In genomic region chr5:32308951-32309350, GRCh38 we compare ENCODE assay signal across 17 cellular contexts. TPM values are rescaled to one million over a fixed set of nuclear protein-coding genes. Genes with fewer than 3 reads are reported as not detected.
DNase-seq lines count a peak whose midpoint lies in the region; ATAC-seq and TF ChIP-seq lines count a peak whose summit lies in the region.
"Had no signal": no experiment of that assay in that cellular context is flagged by ENCODE, and none has a peak within 500 bp of the region (broad histone marks: within the 10 kb centered on the region; RNA-seq: fewer than 3 reads in every experiment).

No MANE protein-coding gene starts in this region.

- H3K9me3 ChIP-seq in right atrium auricular region: no peaks in the 10 kb centered on the region
- H3K9me3 ChIP-seq in hepatocyte (ENCODE audit: low read depth): no peaks in the 10 kb centered on the region
- H3K9me3 ChIP-seq: heart right ventricle had no signal

- intact Hi-C loops in cardiac septum (cut with DNase I): no loop called here

- no peaks in the 10 kb centered on the region for H3K9me3 Mint-ChIP-seq in neural crest cell
- H3K9me3 Mint-ChIP-seq: activated CD8-positive, alpha-beta T cell treated with anti-CD3 and anti-CD28 coated beads for 36 hours; activated T-helper 2 cell treated with anti-CD3 and anti-CD28 coated beads, Interferon-gamma antibody, Interleukin-2, Interleukin-4, amounts not matched to agents 10 μg/mL and 5 μg/mL and 100 μg/mL, durations not matched to agents 14 hours and 24 hours and 36 hours; naive thymus-derived CD8-positive, alpha-beta T cell had no signal

- 86% methylated on average over 3 of the region's 3 CpGs for WGBS in hepatocyte (ENCODE audit: low lambda C conversion rate, missing lambda C conversion rate)

- no peak for ATAC-seq in GM19463 (IDR thresholded peaks at IDR 0.05; ENCODE audit: unreplicated experiment)
- ATAC-seq in GM19467 (IDR thresholded peaks at IDR 0.05; ENCODE audit: unreplicated experiment): no peak
- ATAC-seq: activated CD8-positive, alpha-beta T cell treated with anti-CD3 and anti-CD28 coated beads for 36 hours; heart right ventricle; naive thymus-derived CD8-positive, alpha-beta T cell; stimulated activated naive CD8-positive, alpha-beta T cell treated with anti-CD3 and anti-CD28 coated beads, Interleukin-15, Interleukin-2, amounts not matched to agents 100 U/mL and 50 U/mL, for 24 hours had no signal

- H3K79me2 ChIP-seq in hepatocyte: peaks cover 82% of the 10 kb centered on the region

- H3K4me1 Mint-ChIP-seq in neural crest cell: peaks cover 24% of the 10 kb centered on the region

- no peaks in the 10 kb centered on the region for H3K27me3 Mint-ChIP-seq in neural crest cell (ENCODE audit: low read depth)
- H3K27me3 Mint-ChIP-seq: activated CD8-positive, alpha-beta T cell treated with anti-CD3 and anti-CD28 coated beads for 36 hours had no signal

- H4K20me1 ChIP-seq in hepatocyte (ENCODE audit: insufficient read depth, poor library complexity, severe bottlenecking): peaks cover 25% of the 10 kb centered on the region

- peak overlapping the region; percentile 26 to 31 for H3K27ac ChIP-seq in right atrium auricular region
- H3K27ac ChIP-seq in hepatocyte: no peak overlapping the region

- peak overlapping the region; percentile 56 for H3K4me3 Mint-ChIP-seq in neural crest cell
- H3K4me3 Mint-ChIP-seq: activated CD8-positive, alpha-beta T cell treated with anti-CD3 and anti-CD28 coated beads for 36 hours had no signal

- no peaks in the 10 kb centered on the region for H3K9me2 ChIP-seq in hepatocyte (replicated peaks; ENCODE audit: insufficient read depth)

- no peak for DNase-seq in right atrium auricular region (ENCODE audit: low spot score)
- no peak for DNase-seq in cardiac septum (ENCODE audit: low spot score)
- peak; percentile 62 for DNase-seq in dermis blood vessel endothelial cell
- no peak for DNase-seq in neural crest cell (ENCODE audit: low read depth, low spot score)
- no peak for DNase-seq in hepatocyte (ENCODE audit: low spot score)
- no peak for DNase-seq in mucosa of gallbladder (ENCODE audit: low spot score)
- DNase-seq: activated CD8-positive, alpha-beta T cell treated with anti-CD3 and anti-CD28 coated beads for 36 hours; HCEC 1CT; heart right ventricle; naive thymus-derived CD8-positive, alpha-beta T cell; NCI-H2029 treated with DMSO at 0.1 percent for 48 hours; SHP77; stimulated activated naive CD8-positive, alpha-beta T cell treated with anti-CD3 and anti-CD28 coated beads, Interleukin-15, Interleukin-2, amounts not matched to agents 100 U/mL and 50 U/mL, for 24 hours; T1000 had no signal

- H3K27me3 ChIP-seq in right atrium auricular region (no peaks in the 10 kb centered on the region), hepatocyte (no peaks in the 10 kb centered on the region)
- H3K27me3 ChIP-seq: heart right ventricle had no signal

- H3K4me3 ChIP-seq in right atrium auricular region: no peak overlapping the region
- H3K4me3 ChIP-seq in hepatocyte: no peak overlapping the region
- H3K4me3 ChIP-seq: heart right ventricle had no signal

- H3K4me1 ChIP-seq in right atrium auricular region: peaks cover 0 to 54% of the 10 kb centered on the region in 2 donors
- peaks cover 10% of the 10 kb centered on the region for H3K4me1 ChIP-seq in hepatocyte (ENCODE audit: insufficient read depth)

- TF ChIP-seq CTCF in right atrium auricular region (IDR thresholded peaks at IDR 0.05) (no peak), neural crest cell (conservative IDR thresholded peaks at IDR 0.05) (no peak), hepatocyte (IDR thresholded peaks at IDR 0.05; ENCODE audit: poor library complexity) (no peak)

- no peaks in the 10 kb centered on the region for H3K36me3 Mint-ChIP-seq in neural crest cell (ENCODE audit: low read depth)

- no peak overlapping the region for H2AFZ ChIP-seq in hepatocyte

- H3K4me2 ChIP-seq in hepatocyte: no peak overlapping the region

- no peaks in the 10 kb centered on the region for H3K36me3 ChIP-seq in right atrium auricular region
- no peaks in the 10 kb centered on the region for H3K36me3 ChIP-seq in hepatocyte (replicated peaks; ENCODE audit: insufficient read depth, low read depth)

- H3K27ac Mint-ChIP-seq in neural crest cell (ENCODE audit: unreplicated experiment): no peak overlapping the region
- H3K27ac Mint-ChIP-seq: activated CD8-positive, alpha-beta T cell treated with anti-CD3 and anti-CD28 coated beads for 36 hours; activated T-helper 2 cell treated with anti-CD3 and anti-CD28 coated beads, Interferon-gamma antibody, Interleukin-2, Interleukin-4, amounts not matched to agents 10 μg/mL and 5 μg/mL and 100 μg/mL, durations not matched to agents 14 hours and 24 hours and 36 hours had no signal

RNA-seq across cellular contexts. Expression of gene MTMR12, which starts 3.8 kb away (rescaled TPM):
- total RNA-seq in right atrium auricular region: 10 to 100 TPM; 12.6 to 25.5 TPM
- total RNA-seq in cardiac septum: 27.2 TPM
- total RNA-seq in dermis blood vessel endothelial cell: 45.6 and 55.3 TPM in 2 replicates
- total RNA-seq in neural crest cell: 23.5 and 28.1 TPM in 2 replicates
- 14.7 and 19.7 TPM in 2 replicates for total RNA-seq in hepatocyte
- 7.1 and 11.0 TPM in 2 replicates for polyA plus RNA-seq in hepatocyte
- 40.8 TPM for total RNA-seq in mucosa of gallbladder
